ENCODE assay signal across 11 cellular contexts in genomic region chr1:96538883-96539282, GRCh38.
A peak's percentile ranks its signal among the peaks of the same experiment; 100 is the strongest.
DNase-seq lines count a peak whose midpoint lies in the region; ATAC-seq and TF ChIP-seq lines count a peak whose summit lies in the region.
"Had no signal": no experiment of that assay in that cellular context is flagged by ENCODE, and none has a peak within 500 bp of the region (broad histone marks: within the 10 kb centered on the region; RNA-seq: fewer than 3 reads in every experiment).

No MANE protein-coding gene starts in this region.

- no peak overlapping the region for H3K27ac Mint-ChIP-seq in GM23338

- no peaks in the 10 kb centered on the region for H3K9me3 ChIP-seq in hepatocyte (ENCODE audit: low read depth)
- no peaks in the 10 kb centered on the region for H3K9me3 ChIP-seq in spleen

- H3K36me3 ChIP-seq in hepatocyte (replicated peaks; ENCODE audit: insufficient read depth, low read depth) = no peaks in the 10 kb centered on the region
- H3K36me3 ChIP-seq in spleen = no peaks in the 10 kb centered on the region
- no peaks in the 10 kb centered on the region for H3K36me3 ChIP-seq in GM23338 (ENCODE audit: insufficient read depth)

- H3K4me1 Mint-ChIP-seq in GM23338 = peaks cover 16% of the 10 kb centered on the region

- H3K4me3 ChIP-seq in hepatocyte (no peak overlapping the region), spleen (no peak overlapping the region), GM23338 (no peak overlapping the region)

- no peaks in the 10 kb centered on the region for H3F3A ChIP-seq in GM23338 (replicated peaks; ENCODE audit: low read depth)

- intact Hi-C loops in spleen (cut with DNase I; ENCODE audit: low total_unique reads) = no loop called here

- TF ChIP-seq CTCF in hepatocyte (IDR thresholded peaks at IDR 0.05; ENCODE audit: poor library complexity) (no peak), spleen (IDR thresholded peaks at IDR 0.05 in 8 of 11, conservative IDR thresholded peaks at IDR 0.05 in 3 of 11) (no peak), GM23338 (conservative IDR thresholded peaks at IDR 0.05; ENCODE audit: low read depth in 2 of 2) (no peak)

- TF ChIP-seq POLR2A in spleen (IDR thresholded peaks at IDR 0.05) = no peak

- H3K9me3 Mint-ChIP-seq in GM23338 = no peaks in the 10 kb centered on the region

- WGBS in hepatocyte (ENCODE audit: low lambda C conversion rate, missing lambda C conversion rate) = 50% methylated on average over 5 of the region's 5 CpGs
- 72 to 79% (median 74%) methylated on average over 5 of the region's 5 CpGs for WGBS in spleen, 5 donors

- H2AFZ ChIP-seq in hepatocyte (no peak overlapping the region), GM23338 (no peak overlapping the region)

- H3K4me3 Mint-ChIP-seq in GM23338 = no peak overlapping the region

- H3K27me3 ChIP-seq in hepatocyte = no peaks in the 10 kb centered on the region
- no peaks in the 10 kb centered on the region for H3K27me3 ChIP-seq in spleen (replicated peaks in 1 of 7)
- no peaks in the 10 kb centered on the region for H3K27me3 ChIP-seq in GM23338 (ENCODE audit: insufficient read depth)

- peak; percentile 89 for DNase-seq in HCEC 1CT
- DNase-seq in brain pericyte (ENCODE audit: low read depth, low spot score) = peak; percentile 58
- peak; percentile 73 for DNase-seq in hepatocyte (ENCODE audit: low spot score)
- no peak for DNase-seq in spleen
- DNase-seq in NCI-H128 (lab: John Stamatoyannopoulos, UW; ENCODE audit: unreplicated experiment) = no peak
- no peak for DNase-seq in GM23338 (ENCODE audit: low spot score)
- DNase-seq: activated CD4-positive, alpha-beta T cell treated with anti-CD3 and anti-CD28 coated beads for 48 hours; GF-D8 had no signal

- peak overlapping the region; percentile 55 for H3K4me2 ChIP-seq in hepatocyte
- no peak overlapping the region for H3K4me2 ChIP-seq in GM23338

- no peaks in the 10 kb centered on the region for H4K20me1 ChIP-seq in hepatocyte (ENCODE audit: insufficient read depth, poor library complexity, severe bottlenecking)
- no peaks in the 10 kb centered on the region for H4K20me1 ChIP-seq in GM23338 (replicated peaks; ENCODE audit: insufficient read depth)

- ATAC-seq in HG03571 (IDR thresholded peaks at IDR 0.05; ENCODE audit: unreplicated experiment) = no peak
- ATAC-seq in GM23338 = no peak
- no peak for ATAC-seq in GM21576 (IDR thresholded peaks at IDR 0.05; ENCODE audit: unreplicated experiment)

- H3K27ac ChIP-seq in hepatocyte = peak overlapping the region; percentile 80
- peak overlapping the region; percentile 13 to 78 (median 58) for H3K27ac ChIP-seq in spleen
- no peak overlapping the region for H3K27ac ChIP-seq in GM23338 (ENCODE audit: low read depth)
- H3K27ac ChIP-seq: HL-60 had no signal

- no peaks in the 10 kb centered on the region; the same call in 2 of the 3 replicates for H3K36me3 Mint-ChIP-seq in GM23338 (ENCODE audit: low read depth)

- H3K4me1 ChIP-seq in hepatocyte (ENCODE audit: insufficient read depth) (peaks cover 9% of the 10 kb centered on the region), spleen (peaks cover 0 to 3% (median 0%) of the 10 kb centered on the region in 6 donors), GM23338 (ENCODE audit: insufficient read depth) (0 out of 2 replicates have a peak, but pooled peaks cover 1% of the 10 kb centered on the region)

- H3K79me2 ChIP-seq in hepatocyte (no peaks in the 10 kb centered on the region), GM23338 (replicated peaks; ENCODE audit: insufficient read depth) (no peaks in the 10 kb centered on the region)

- H3K9me2 ChIP-seq in hepatocyte (replicated peaks; ENCODE audit: insufficient read depth) (no peaks in the 10 kb centered on the region), GM23338 (ENCODE audit: insufficient read depth) (no peaks in the 10 kb centered on the region)

- H3K27me3 Mint-ChIP-seq in GM23338 (ENCODE audit: insufficient read depth, low read depth, poor library complexity) = peaks cover 1% of the 10 kb centered on the region

TF ChIP-seq in GM23338, 12 proteins besides CTCF, POLR2A, EP300 and RAD21 (continues in another document):
- TF ChIP-seq REST (IDR thresholded peaks at IDR 0.05; ENCODE audit: unreplicated experiment) = no peak
- TF ChIP-seq CREB1 (CRISPR knock-in tag; IDR thresholded peaks at IDR 0.05; ENCODE audit: low read depth) = no peak
- TF ChIP-seq ZNF462 (CRISPR knock-in tag; IDR thresholded peaks at IDR 0.05) = no peak
- TF ChIP-seq EZH2phosphoT487 (IDR thresholded peaks at IDR 0.05; ENCODE audit: unreplicated experiment) = no peak

Comparison
In these comparisons a context has a peak if more than half of its experiments do, and no peak if none do; other contexts are left out.
1. DNase-seq: peak in HCEC 1CT (single experiment), brain pericyte (single experiment) and hepatocyte (single experiment); none in spleen (single experiment), NCI-H128 (single experiment) and GM23338 (single experiment).